Comparison of ENCODE assay signal across 8 cellular contexts in the genomic region with DNA sequence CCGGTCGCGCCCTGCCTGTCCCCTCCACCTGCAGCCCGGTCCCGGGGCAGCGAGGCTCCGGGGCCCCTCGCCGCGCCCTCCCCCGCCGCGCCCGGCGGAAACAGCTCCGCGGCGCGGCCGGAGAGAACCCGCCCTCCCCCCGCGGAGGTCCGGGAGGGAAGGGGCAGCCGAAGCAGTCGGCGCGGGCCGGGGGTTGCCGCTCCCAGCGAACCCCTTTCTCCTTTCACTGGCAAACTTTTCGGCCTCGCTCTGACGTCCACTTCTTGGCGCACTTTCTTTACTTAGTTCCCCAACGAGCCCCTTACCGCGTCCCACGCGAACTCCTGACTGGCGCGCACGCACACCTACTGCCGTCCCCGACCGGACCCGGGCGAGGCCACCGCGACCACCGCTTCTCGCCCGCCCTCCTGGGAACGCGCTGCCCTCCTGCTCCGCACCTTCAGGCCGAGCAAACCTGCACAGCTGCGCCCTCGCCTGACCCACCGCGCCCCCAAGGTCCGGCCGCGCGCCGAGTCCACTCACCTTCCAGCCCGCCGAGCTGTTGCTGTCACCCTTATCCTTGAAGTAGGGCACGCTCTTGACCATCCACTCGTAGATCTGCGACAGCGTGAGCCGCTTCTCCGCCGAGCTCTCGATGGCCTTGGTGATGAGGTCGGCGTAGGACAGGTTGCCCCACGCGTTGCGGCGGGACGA. TPM values are rescaled to one million over a fixed set of nuclear protein-coding genes. Genes with fewer than 3 reads are reported as not detected.
DNase-seq lines count a peak whose midpoint lies in the region; ATAC-seq and TF ChIP-seq lines count a peak whose summit lies in the region.

No MANE protein-coding gene starts in this region.

- H3K4me1 ChIP-seq in spleen, result peaks cover 39 to 59% (median 52%) of the 10 kb centered on the region in 6 donors

- peak overlapping the region; percentile 95 for H3K27ac ChIP-seq in SU-DHL-6 (ENCODE audit: low read depth, low read length)
- peak overlapping the region; percentile 56 for H3K27ac ChIP-seq in brain microvascular endothelial cell
- peak overlapping the region; percentile 93 to 100 (median 99) for H3K27ac ChIP-seq in spleen

- no peak overlapping the region for H2AFZ ChIP-seq in SU-DHL-6 (ENCODE audit: low read depth, low read length, severe bottlenecking)

- DNase-seq in GM10248 (ENCODE audit: extremely low spot score) (peak; percentile 48), brain microvascular endothelial cell (no peak), islet precursor cell (peak; percentile 70), spleen (peak; percentile 90), NCI-H2107 (lab: John Stamatoyannopoulos, UW) (no peak), GM19240 (ENCODE audit: insufficient read length, low spot score) (no peak)

- WGBS in spleen, 5 donors, result 0 to 1% (median 0%) methylated on average over 63 to 83 of the region's 83 CpGs

- no peaks in the 10 kb centered on the region for H3K9me2 ChIP-seq in SU-DHL-6 (replicated peaks; ENCODE audit: insufficient read depth, low read length)

- intact Hi-C loops in spleen (cut with DNase I; ENCODE audit: low total_unique reads), result no loop called here

- no peak for TF ChIP-seq POLR2A in spleen (IDR thresholded peaks at IDR 0.05)

- H3K9me3 ChIP-seq in SU-DHL-6 (ENCODE audit: insufficient read depth, low read length), result no peaks in the 10 kb centered on the region
- no peaks in the 10 kb centered on the region for H3K9me3 ChIP-seq in spleen

- H3K36me3 ChIP-seq in SU-DHL-6 (ENCODE audit: low read length) (no peaks in the 10 kb centered on the region), brain microvascular endothelial cell (replicated peaks) (no peaks in the 10 kb centered on the region), spleen (no peaks in the 10 kb centered on the region)

- H4K20me1 ChIP-seq in SU-DHL-6 (ENCODE audit: low read depth, low read length), result no peaks in the 10 kb centered on the region

- no peaks in the 10 kb centered on the region for H3K27me3 ChIP-seq in SU-DHL-6 (ENCODE audit: low read length)
- no peaks in the 10 kb centered on the region for H3K27me3 ChIP-seq in brain microvascular endothelial cell (replicated peaks)
- H3K27me3 ChIP-seq in spleen (replicated peaks in 1 of 7), result no peaks in the 10 kb centered on the region

- H3K79me2 ChIP-seq in SU-DHL-6 (ENCODE audit: insufficient read depth, low read length), result peaks cover 70% of the 10 kb centered on the region

- peaks cover 32% of the 10 kb centered on the region for H3F3A ChIP-seq in SU-DHL-6 (ENCODE audit: insufficient read depth)

- TF ChIP-seq CTCF in GM10248 (IDR thresholded peaks at IDR 0.05; ENCODE audit: control extremely low read depth, extremely low read depth, low read depth, missing control alignments) (peak; percentile 53), SU-DHL-6 (IDR thresholded peaks at IDR 0.05; ENCODE audit: insufficient read depth, low read length, poor library complexity, severe bottlenecking) (no peak), brain microvascular endothelial cell (IDR thresholded peaks at IDR 0.05; ENCODE audit: low read depth, low read length, missing control alignments) (no peak), spleen (IDR thresholded peaks at IDR 0.05 in 8 of 11, conservative IDR thresholded peaks at IDR 0.05 in 3 of 11) (peak in 1 of 11 experiments; percentile 12)

- H3K4me3 ChIP-seq in SU-DHL-6 (ENCODE audit: insufficient read depth, low read length, poor library complexity, severe bottlenecking) (peak overlapping the region; percentile 82), brain microvascular endothelial cell (ENCODE audit: low read depth, low read length) (peak overlapping the region; percentile 81), spleen (peak overlapping the region; percentile 80 to 95 (median 88))

- CTCF ChIA-PET in GM10248 (lab: Yijun Ruan, JAX), result interaction anchor here (0.8 to 2.4 kb wide), 5 partner anchors 9 to 596 kb away, joined by 3 to 7 read pairs (median 3); no protein-coding TSS in a partner anchor

- POLR2A ChIA-PET in GM10248 (lab: Yijun Ruan, JAX), result interaction anchor here (0.7 to 1.0 kb wide), 2 partner anchors 76 to 220 kb away, joined by 3 read pairs; no protein-coding TSS in a partner anchor

- ATAC-seq in HG02678 (IDR thresholded peaks at IDR 0.05; ENCODE audit: unreplicated experiment), result peak; percentile 7

- in situ Hi-C loops in brain microvascular endothelial cell (cut with HindIII; ENCODE audit: low pct_ligation_motif_present, low sequenced_read_pairs), result no loop called here

- H3K4me2 ChIP-seq in SU-DHL-6 (ENCODE audit: low read depth, low read length, poor library complexity, severe bottlenecking), result peak overlapping the region; percentile 93

- H3K9ac ChIP-seq in SU-DHL-6 (ENCODE audit: low read length), result peak overlapping the region; percentile 99

RNA-seq across cellular contexts. Expression of a gene that starts 1.2 kb away (rescaled TPM):
- total RNA-seq in spleen, result 10 to 100 TPM; 39.7 to 58.9 (median 51.2) TPM
- polyA plus RNA-seq in spleen, result 10 to 100 TPM in 2 of 3 donors, 1 to 10 TPM in 1; 7.1 to 10.8 (median 10.4) TPM

Comparison
In these comparisons a context has a peak if more than half of its experiments do, and no peak if none do; other contexts are left out.
1. DNase-seq: peak in GM10248 (single experiment), islet precursor cell (single experiment) and spleen (single experiment); none in brain microvascular endothelial cell (single experiment), NCI-H2107 (single experiment) and GM19240 (single experiment).
2. Peak in every context shown above with its lines, with median percentiles within 50 percentile points of each other: H3K27ac ChIP-seq and H3K4me3 ChIP-seq.